ENCODE assay signal across 30 cellular contexts in the genomic region with DNA sequence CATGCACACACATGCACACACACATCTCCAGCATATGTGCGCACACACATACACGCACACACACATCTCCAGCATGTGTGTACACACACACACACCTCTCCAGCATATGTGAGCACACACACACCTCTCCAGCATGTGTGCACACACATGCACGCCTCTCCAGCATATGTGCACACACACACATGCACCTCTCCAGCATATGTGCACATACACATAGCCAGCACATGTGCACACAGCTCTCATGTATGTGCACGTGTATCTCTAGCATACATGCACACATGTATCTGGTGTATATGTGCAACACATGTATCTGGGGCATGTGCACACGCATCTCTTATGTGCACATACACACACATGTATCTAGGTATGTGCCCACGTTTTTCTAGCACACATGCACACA. TPM values are rescaled to one million over a fixed set of nuclear protein-coding genes. Genes with fewer than 3 reads are reported as not detected.
DNase-seq lines count a peak whose midpoint lies in the region; ATAC-seq, FAIRE-seq and TF ChIP-seq lines count a peak whose summit lies in the region.
"Had no signal": no experiment of that assay in that cellular context is flagged by ENCODE, and none has a peak within 500 bp of the region (broad histone marks: within the 10 kb centered on the region; RNA-seq: fewer than 3 reads in every experiment).

No MANE protein-coding gene starts in this region.

- H2AFZ ChIP-seq in K562 (ENCODE audit: low read depth, low read length), result no peak overlapping the region
- H2AFZ ChIP-seq: hepatocyte, parathyroid adenoma had no signal

- TF ChIP-seq RAD21 in K562 (CRISPR knock-in tag; conservative IDR thresholded peaks at IDR 0.05 in 1 of 2, IDR thresholded peaks at IDR 0.05 in 1 of 2), result no peak

- no peak overlapping the region for H3K9ac ChIP-seq in K562 (ENCODE audit: insufficient read depth in 1 of 2, low read depth in 2 of 2, low read length in 2 of 2)
- H3K9ac ChIP-seq: KMS-11, parathyroid adenoma had no signal

- H4K20me1 ChIP-seq in K562 (replicated peaks; ENCODE audit: control insufficient read depth, insufficient read depth, low read length), result no peaks in the 10 kb centered on the region

- H3K36me3 ChIP-seq in CD8-positive, alpha-beta T cell (ENCODE audit: insufficient read depth, low read length), result no peaks in the 10 kb centered on the region
- H3K36me3 ChIP-seq in K562 (ENCODE audit: control insufficient read depth, insufficient read depth, low read length), result peaks cover 6% of the 10 kb centered on the region; the same call in 1 of the 3 replicates
- H3K36me3 ChIP-seq: breast epithelium had no signal

- H3K9me3 ChIP-seq in CD8-positive, alpha-beta T cell (ENCODE audit: low read length), result no peaks in the 10 kb centered on the region
- no peaks in the 10 kb centered on the region; the same call in 1 of the 2 replicates for H3K9me3 ChIP-seq in K562 (replicated peaks; ENCODE audit: control insufficient read depth, insufficient read depth, low read depth, low read length)
- H3K9me3 ChIP-seq: breast epithelium, esophagus muscularis mucosa, left lung, thoracic aorta had no signal

- FAIRE-seq in K562 (lab: Jason Lieb, UNC), result no peak
- FAIRE-seq: frontal cortex, G401.6, RCC 7860 had no signal

- in situ Hi-C loops in K562 (cut with MboI), result no loop called here

- WGBS in K562 (ENCODE audit: insufficient coverage, low coverage, missing lambda C conversion rate), result 34% methylated on average over 6 of the region's 6 CpGs

- ATAC-seq in CD8-positive, alpha-beta T cell, result no peak
- ATAC-seq in K562, result no peak
- no peak for ATAC-seq in naive thymus-derived CD8-positive, alpha-beta T cell
- ATAC-seq: stimulated activated naive CD8-positive, alpha-beta T cell treated with anti-CD3 and anti-CD28 coated beads, Interleukin-15, Interleukin-2, amounts not matched to agents 100 U/mL and 50 U/mL, for 24 hours had no signal

- H3K4me3 ChIP-seq in CD8-positive, alpha-beta T cell (ENCODE audit: low read depth, low read length), result no peak overlapping the region
- H3K4me3 ChIP-seq in K562, result no peak overlapping the region
- H3K4me3 ChIP-seq: breast epithelium, coronary artery, esophagus muscularis mucosa, hepatocyte, left lung, thoracic aorta had no signal

- H3K4me2 ChIP-seq in K562 (ENCODE audit: insufficient read depth, low read length), result no peak overlapping the region
- H3K4me2 ChIP-seq: hepatocyte, KMS-11 had no signal

- H3K27me3 Mint-ChIP-seq in T-helper 1 cell treated with Interleukin-12 subunit alpha and Interleukin-12 subunit beta and Interleukin-4 antibody, amounts not matched to agents 30 μg/mL and 1 μg/mL, for 36 hours (ENCODE audit: low read depth), result no peaks in the 10 kb centered on the region
- H3K27me3 Mint-ChIP-seq in CD8-positive, alpha-beta T cell (ENCODE audit: low read depth), result no peaks in the 10 kb centered on the region
- H3K27me3 Mint-ChIP-seq in naive thymus-derived CD8-positive, alpha-beta T cell, result no peaks in the 10 kb centered on the region

- H3K79me2 ChIP-seq in K562 (ENCODE audit: control insufficient read depth, insufficient read depth, low read length), result no peaks in the 10 kb centered on the region
- H3K79me2 ChIP-seq: hepatocyte, parathyroid adenoma had no signal

- no peaks in the 10 kb centered on the region for H3K9me3 Mint-ChIP-seq in T-helper 1 cell treated with Interleukin-12 subunit alpha and Interleukin-12 subunit beta and Interleukin-4 antibody, amounts not matched to agents 30 μg/mL and 1 μg/mL, for 36 hours
- H3K9me3 Mint-ChIP-seq in CD8-positive, alpha-beta T cell, result no peaks in the 10 kb centered on the region
- no peaks in the 10 kb centered on the region for H3K9me3 Mint-ChIP-seq in naive thymus-derived CD8-positive, alpha-beta T cell
- H3K9me3 Mint-ChIP-seq: mesothelial cell of epicardium had no signal

- TF ChIP-seq POLR2A in K562 (conservative IDR thresholded peaks at IDR 0.05), result no peak

- no peak for DNase-seq in T-helper 1 cell
- no peak for DNase-seq in CD8-positive, alpha-beta T cell
- no peak for DNase-seq in K562 (ENCODE audit: extremely low read depth in 1 of 4, low spot score in 3 of 4)
- DNase-seq in naive thymus-derived CD8-positive, alpha-beta T cell, result no peak
- no peak for DNase-seq in NCI-H1105 (lab: John Stamatoyannopoulos, UW)
- no peak for DNase-seq in NCI-H1436 treated with DMSO at 0.1 percent for 48 hours (lab: John Stamatoyannopoulos, UW)
- DNase-seq in NCI-H1930 (lab: John Stamatoyannopoulos, UW), result no peak
- DNase-seq: activated CD8-positive, alpha-beta memory T cell treated with anti-CD3 and anti-CD28 coated beads, Interleukin-2, amount 50 U/mL, for 48 hours; activated effector memory CD4-positive, alpha-beta T cell treated with Interleukin-2 at 50 U/mL for 16 hours; amniotic stem cell; DMS53; NCI-H2171 treated with DMSO at 0.1 percent for 48 hours; NCI-H526; stimulated activated CD4-positive, alpha-beta T cell treated with anti-CD3 and anti-CD28 coated beads, Interleukin-4, amount 100 ng/mL, for 4 hours; stimulated activated naive CD8-positive, alpha-beta T cell treated with anti-CD3 and anti-CD28 coated beads, Interleukin-15, Interleukin-2, amounts not matched to agents 100 U/mL and 50 U/mL, for 24 hours had no signal

- no TSS peak for BruUV-seq in K562 (replicated peaks; lab: Mats Ljungman, UMichigan)

- no peak for TF ChIP-seq EP300 in K562 (IDR thresholded peaks at IDR 0.05; ENCODE audit: low read length)

- intact Hi-C loops in CD8-positive, alpha-beta T cell (cut with DNase I, micrococcal nuclease), result loop anchor here in 1 of 2 experiments (5.0 kb wide), 1 partner anchor 58 kb away; a partner anchor contains a TSS
- intact Hi-C loops in K562 (cut with micrococcal nuclease), result no loop called here

- no peak for TF ChIP-seq CTCF in CD8-positive, alpha-beta T cell (IDR thresholded peaks at IDR 0.05)
- TF ChIP-seq CTCF in K562 (IDR thresholded peaks at IDR 0.05 in 2 of 3, conservative IDR thresholded peaks at IDR 0.05 in 1 of 3; ENCODE audit: insufficient read depth in 2 of 3, low read depth in 1 of 3, low read length in 3 of 3), result no peak

- no peak overlapping the region for H3K27ac ChIP-seq in CD8-positive, alpha-beta T cell (ENCODE audit: low read depth, low read length)
- H3K27ac ChIP-seq in K562 (ENCODE audit: extremely low read depth, low read depth, low read length), result no peak overlapping the region
- H3K27ac ChIP-seq: 22Rv1, breast epithelium, coronary artery, esophagus muscularis mucosa, hepatocyte, KMS-11, parathyroid adenoma, thoracic aorta, VCaP had no signal

- peaks cover 8% of the 10 kb centered on the region for H3K36me3 Mint-ChIP-seq in T-helper 1 cell treated with Interleukin-12 subunit alpha and Interleukin-12 subunit beta and Interleukin-4 antibody, amounts not matched to agents 30 μg/mL and 1 μg/mL, for 36 hours (ENCODE audit: low read depth)
- H3K36me3 Mint-ChIP-seq in CD8-positive, alpha-beta T cell, result peaks cover 10% of the 10 kb centered on the region
- no peaks in the 10 kb centered on the region for H3K36me3 Mint-ChIP-seq in naive thymus-derived CD8-positive, alpha-beta T cell

- peaks cover 31% of the 10 kb centered on the region for H3K4me1 ChIP-seq in CD8-positive, alpha-beta T cell (ENCODE audit: insufficient read depth, low read length)
- peaks cover 3 to 78% of the 10 kb centered on the region in 2 experiments; a peak in 3 of 5 replicates for H3K4me1 ChIP-seq in K562 (replicated peaks in 1 of 2; ENCODE audit: control insufficient read depth in 2 of 2, insufficient read depth in 2 of 2, low read length in 2 of 2)
- H3K4me1 ChIP-seq: breast epithelium, esophagus muscularis mucosa, parathyroid adenoma had no signal

- POLR2A ChIA-PET in CD8-positive, alpha-beta T cell (lab: Charles Lee), result no interaction called here
- POLR2A ChIA-PET in K562 (lab: Yijun Ruan, JAX), result no interaction called here
- POLR2A ChIA-PET in naive thymus-derived CD8-positive, alpha-beta T cell (lab: Charles Lee), result no interaction called here

- peak overlapping the region; percentile 18 for H3K4me3 Mint-ChIP-seq in T-helper 1 cell treated with Interleukin-12 subunit alpha and Interleukin-12 subunit beta and Interleukin-4 antibody, amounts not matched to agents 30 μg/mL and 1 μg/mL, for 36 hours
- no peak overlapping the region for H3K4me3 Mint-ChIP-seq in CD8-positive, alpha-beta T cell
- peak overlapping the region in 8 of 10 donors; percentile 47 to 79 (median 68) for H3K4me3 Mint-ChIP-seq in naive thymus-derived CD8-positive, alpha-beta T cell
- H3K4me3 Mint-ChIP-seq: mesothelial cell of epicardium had no signal

- H3K9me1 ChIP-seq in K562 (ENCODE audit: control insufficient read depth, insufficient read depth, low read length), result no peaks in the 10 kb centered on the region

- peaks cover 13% of the 10 kb centered on the region for H3K4me1 Mint-ChIP-seq in T-helper 1 cell treated with Interleukin-12 subunit alpha and Interleukin-12 subunit beta and Interleukin-4 antibody, amounts not matched to agents 30 μg/mL and 1 μg/mL, for 36 hours (ENCODE audit: low read depth)
- peaks cover 20% of the 10 kb centered on the region for H3K4me1 Mint-ChIP-seq in CD8-positive, alpha-beta T cell (ENCODE audit: low read depth)
- H3K4me1 Mint-ChIP-seq in naive thymus-derived CD8-positive, alpha-beta T cell, result peaks cover 13 to 31% (median 27%) of the 10 kb centered on the region in 4 donors

- H3K27ac Mint-ChIP-seq in T-helper 1 cell treated with Interleukin-12 subunit alpha and Interleukin-12 subunit beta and Interleukin-4 antibody, amounts not matched to agents 30 μg/mL and 1 μg/mL, for 36 hours, result no peak overlapping the region
- H3K27ac Mint-ChIP-seq in CD8-positive, alpha-beta T cell, result peak overlapping the region; percentile 37
- H3K27ac Mint-ChIP-seq in naive thymus-derived CD8-positive, alpha-beta T cell, result peak overlapping the region; percentile 65 to 90 (median 81)
- H3K27ac Mint-ChIP-seq: mesothelial cell of epicardium had no signal

- no peaks in the 10 kb centered on the region for H3K27me3 ChIP-seq in CD8-positive, alpha-beta T cell (ENCODE audit: insufficient read depth, low read length)
- no peaks in the 10 kb centered on the region for H3K27me3 ChIP-seq in K562 (ENCODE audit: control insufficient read depth in 2 of 2, insufficient read depth in 2 of 2, low read length in 2 of 2)
- H3K27me3 ChIP-seq: breast epithelium, esophagus muscularis mucosa, hepatocyte, left lung had no signal

- CTCF ChIA-PET in CD8-positive, alpha-beta T cell (lab: Charles Lee), result interaction anchor here (0.6 kb wide), 1 partner anchor 344 kb away, joined by 3 read pairs; no protein-coding TSS in a partner anchor
- CTCF ChIA-PET in K562 (lab: Yijun Ruan, JAX; ENCODE audit: low intra/inter-chr PET ratio), result no interaction called here

RNA-seq across cellular contexts. Expression of a gene that starts 57.9 kb away (rescaled TPM):
- total RNA-seq in CD8-positive, alpha-beta T cell, result 1 to 10 TPM; 8.8 to 9.0 TPM
- total RNA-seq in K562 (2011; cell fraction: chromatin; rRNA removed; ENCODE audit: low replicate concordance), result 43.8 and 108 TPM in 2 replicates
- 90.5 and 93.4 TPM in 2 replicates for total RNA-seq in K562 (2011; cell fraction: nucleolus; rRNA removed)
- total RNA-seq in K562 (2011; cell fraction: nucleoplasm; rRNA removed), result 52.4 and 63.7 TPM in 2 replicates
- total RNA-seq in K562 (2014; rRNA removed) (34.7 and 41.3 TPM in 2 replicates), K562 (2014; rRNA removed; fragmentation: Illumina TruSeq; extraction: Trizol) (8.0 and 8.7 TPM in 2 replicates), K562 (2015; rRNA removed; fragmentation: Illumina TruSeq; extraction: Trizol) (18.8 and 21.4 TPM in 2 replicates), K562 (2021) (88.7 and 91.3 TPM in 2 replicates)
- polyA plus RNA-seq in K562 (2011; rRNA removed) (11.5 and 24.6 TPM in 2 replicates), K562 (2014; fragmentation: Illumina TruSeq; extraction: Trizol) (12.0 and 24.5 TPM in 2 replicates), K562 (2014; fragmentation: Nextera tagmentation; extraction: Ambion mirVana) (1 to 10 TPM in 1 of 2 experiments, under 1 TPM in 1; 0.65 to 2.3 TPM), K562 (2014; rRNA removed) (36.6 and 50.8 TPM in 2 replicates)
- polyA plus RNA-seq in K562 (2011; cell fraction: cytosol; rRNA removed), result 20.4 and 78.6 TPM in 2 replicates
- polyA plus RNA-seq in K562 (2011; cell fraction: nucleus; rRNA removed), result 49.9 and 126 TPM in 2 replicates
- polyA plus RNA-seq in K562 (2012), result 20.5 and 34.6 TPM in 2 replicates
- polyA minus RNA-seq in K562 (2011; rRNA and poly(A)+ RNA removed), result 11.9 and 16.0 TPM in 2 replicates
- 41.4 and 45.6 TPM in 2 replicates for polyA minus RNA-seq in K562 (2011; cell fraction: cytosol; rRNA and poly(A)+ RNA removed)
- 23.3 TPM in 2 replicates for polyA minus RNA-seq in K562 (2011; cell fraction: nucleus; rRNA and poly(A)+ RNA removed)
- total RNA-seq in naive thymus-derived CD8-positive, alpha-beta T cell, result 10 to 100 TPM; 10.2 to 14.4 TPM
- 10 to 100 TPM in 1 of 3 donors, 1 to 10 TPM in 2; 4.6 to 12.1 (median 9.3) TPM for polyA plus RNA-seq in naive thymus-derived CD8-positive, alpha-beta T cell
